13 cellular contexts compared by ENCODE assay signal in genomic region chr6:25025919-25026301, GRCh38.
A peak's percentile ranks its signal among the peaks of the same experiment; 100 is the strongest.
DNase-seq lines count a peak whose midpoint lies in the region; ATAC-seq and TF ChIP-seq lines count a peak whose summit lies in the region.
"Had no signal": no experiment of that assay in that cellular context is flagged by ENCODE, and none has a peak within 500 bp of the region (broad histone marks: within the 10 kb centered on the region; RNA-seq: fewer than 3 reads in every experiment).

No MANE protein-coding gene starts in this region.

- no peak for ATAC-seq in CD4-positive, alpha-beta T cell (ENCODE audit: poor library complexity)
- ATAC-seq in activated CD8-positive, alpha-beta T cell treated with anti-CD3 and anti-CD28 coated beads for 36 hours: peak; percentile 31
- ATAC-seq in naive thymus-derived CD4-positive, alpha-beta T cell: no peak
- ATAC-seq in HG03159 (IDR thresholded peaks at IDR 0.05; ENCODE audit: unreplicated experiment) (no peak), HG03108 (IDR thresholded peaks at IDR 0.05; ENCODE audit: unreplicated experiment) (no peak)
- ATAC-seq: body of pancreas; CD8-positive, alpha-beta T cell had no signal

- peak overlapping the region; percentile 47 for H3K4me3 Mint-ChIP-seq in CD4-positive, alpha-beta T cell
- peak overlapping the region in 3 of 4 donors; percentile 70 to 81 (median 70) for H3K4me3 Mint-ChIP-seq in IgD-negative memory B cell
- H3K4me3 Mint-ChIP-seq in activated CD8-positive, alpha-beta T cell treated with anti-CD3 and anti-CD28 coated beads for 36 hours: peak overlapping the region; percentile 42
- H3K4me3 Mint-ChIP-seq in naive thymus-derived CD4-positive, alpha-beta T cell: peak overlapping the region in 7 of 10 donors; percentile 57 to 82 (median 73)

- TF ChIP-seq CTCF in CD4-positive, alpha-beta T cell (IDR thresholded peaks at IDR 0.05): no peak
- no peak for TF ChIP-seq CTCF in activated CD8-positive, alpha-beta T cell treated with anti-CD3 and anti-CD28 coated beads for 36 hours (IDR thresholded peaks at IDR 0.05)
- no peak for TF ChIP-seq CTCF in A673 (conservative IDR thresholded peaks at IDR 0.05; ENCODE audit: low read depth, low read length)

- no peaks in the 10 kb centered on the region for H3K9me3 ChIP-seq in CD4-positive, alpha-beta T cell (ENCODE audit: control insufficient read depth, low read length)
- H3K9me3 ChIP-seq in naive thymus-derived CD4-positive, alpha-beta T cell (ENCODE audit: control insufficient read depth in 2 of 3, low read length in 3 of 3): no peaks in the 10 kb centered on the region
- H3K9me3 ChIP-seq in A673 (ENCODE audit: low read depth, low read length, poor library complexity, severe bottlenecking): no peaks in the 10 kb centered on the region
- H3K9me3 ChIP-seq: thoracic aorta had no signal

- BruUV-seq in A673 (replicated peaks; lab: Mats Ljungman, UMichigan): no TSS peak

- H3K4me1 Mint-ChIP-seq in CD4-positive, alpha-beta T cell (ENCODE audit: low read depth): peaks cover 64% of the 10 kb centered on the region
- H3K4me1 Mint-ChIP-seq in IgD-negative memory B cell: peaks cover 35 to 46% (median 35%) of the 10 kb centered on the region in 3 donors
- H3K4me1 Mint-ChIP-seq in activated CD8-positive, alpha-beta T cell treated with anti-CD3 and anti-CD28 coated beads for 36 hours (ENCODE audit: low read depth): peaks cover 51% of the 10 kb centered on the region
- H3K4me1 Mint-ChIP-seq in naive thymus-derived CD4-positive, alpha-beta T cell: peaks cover 24 to 56% (median 47%) of the 10 kb centered on the region in 7 donors

- H3K36me3 ChIP-seq in naive thymus-derived CD4-positive, alpha-beta T cell (ENCODE audit: control insufficient read depth in 2 of 3, insufficient read depth in 3 of 3, low read length in 3 of 3): peaks cover 0 to 4% (median 0%) of the 10 kb centered on the region in 3 experiments
- no peaks in the 10 kb centered on the region for H3K36me3 ChIP-seq in A673 (ENCODE audit: insufficient read depth, low read length, poor library complexity, severe bottlenecking)
- H3K36me3 ChIP-seq: thoracic aorta had no signal

- H3K27ac Mint-ChIP-seq in CD4-positive, alpha-beta T cell: peak overlapping the region; percentile 91
- H3K27ac Mint-ChIP-seq in IgD-negative memory B cell: peak overlapping the region; percentile 56 to 93 (median 76)
- peak overlapping the region; percentile 81 for H3K27ac Mint-ChIP-seq in activated CD8-positive, alpha-beta T cell treated with anti-CD3 and anti-CD28 coated beads for 36 hours
- peak overlapping the region in 8 of 9 donors; percentile 18 to 87 (median 74) for H3K27ac Mint-ChIP-seq in naive thymus-derived CD4-positive, alpha-beta T cell

- H3K27me3 ChIP-seq in CD4-positive, alpha-beta T cell (ENCODE audit: control insufficient read depth, insufficient read depth, low read length): no peaks in the 10 kb centered on the region
- H3K27me3 ChIP-seq in naive thymus-derived CD4-positive, alpha-beta T cell (ENCODE audit: control insufficient read depth in 2 of 2, insufficient read depth in 2 of 2, low read length in 2 of 2): no peaks in the 10 kb centered on the region
- no peaks in the 10 kb centered on the region for H3K27me3 ChIP-seq in A673 (replicated peaks; ENCODE audit: insufficient read depth, low read depth, low read length, poor library complexity)
- H3K27me3 ChIP-seq: body of pancreas had no signal

- H3K4me1 ChIP-seq in naive thymus-derived CD4-positive, alpha-beta T cell (ENCODE audit: control insufficient read depth in 2 of 2, insufficient read depth in 2 of 2, low read length in 2 of 2): peaks cover 22 to 30% of the 10 kb centered on the region in 2 donors
- peaks cover 20% of the 10 kb centered on the region for H3K4me1 ChIP-seq in A673 (ENCODE audit: insufficient read depth, low read length, poor library complexity, severe bottlenecking)
- H3K4me1 ChIP-seq: body of pancreas had no signal

- H3K36me3 Mint-ChIP-seq in CD4-positive, alpha-beta T cell (ENCODE audit: low read depth): peaks cover 5% of the 10 kb centered on the region
- peaks cover 2% of the 10 kb centered on the region for H3K36me3 Mint-ChIP-seq in IgD-negative memory B cell
- H3K36me3 Mint-ChIP-seq in activated CD8-positive, alpha-beta T cell treated with anti-CD3 and anti-CD28 coated beads for 36 hours (ENCODE audit: low read depth): no peaks in the 10 kb centered on the region
- peaks cover 0 to 7% (median 0%) of the 10 kb centered on the region in 5 donors for H3K36me3 Mint-ChIP-seq in naive thymus-derived CD4-positive, alpha-beta T cell

- no peaks in the 10 kb centered on the region for H3K27me3 Mint-ChIP-seq in CD4-positive, alpha-beta T cell
- H3K27me3 Mint-ChIP-seq in IgD-negative memory B cell: no peaks in the 10 kb centered on the region
- H3K27me3 Mint-ChIP-seq in activated CD8-positive, alpha-beta T cell treated with anti-CD3 and anti-CD28 coated beads for 36 hours: no peaks in the 10 kb centered on the region
- no peaks in the 10 kb centered on the region for H3K27me3 Mint-ChIP-seq in naive thymus-derived CD4-positive, alpha-beta T cell

- no peak for DNase-seq in CD4-positive, alpha-beta T cell
- no peak for DNase-seq in activated CD8-positive, alpha-beta T cell treated with anti-CD3 and anti-CD28 coated beads for 36 hours
- no peak for DNase-seq in naive thymus-derived CD4-positive, alpha-beta T cell
- DNase-seq in A673 (ENCODE audit: low spot score): no peak
- DNase-seq: body of pancreas; CD8-positive, alpha-beta T cell; dermis blood vessel endothelial cell; hypothalamus; SHP77 treated with DMSO at 0.1 percent for 48 hours had no signal

- no peaks in the 10 kb centered on the region for H3K9me3 Mint-ChIP-seq in CD4-positive, alpha-beta T cell
- no peaks in the 10 kb centered on the region for H3K9me3 Mint-ChIP-seq in IgD-negative memory B cell
- no peaks in the 10 kb centered on the region for H3K9me3 Mint-ChIP-seq in activated CD8-positive, alpha-beta T cell treated with anti-CD3 and anti-CD28 coated beads for 36 hours
- H3K9me3 Mint-ChIP-seq in naive thymus-derived CD4-positive, alpha-beta T cell: no peaks in the 10 kb centered on the region
- H3K9me3 Mint-ChIP-seq: CD8-positive, alpha-beta T cell had no signal

- POLR2A ChIA-PET in CD4-positive, alpha-beta T cell (lab: Charles Lee): interaction anchor here (0.7 to 5.3 kb wide), 23 partner anchors 8 to 1543 kb away, joined by 3 to 105 read pairs (median 7); partner anchors contain the start of genes ALDH5A1 and GMNN
- POLR2A ChIA-PET in activated CD8-positive, alpha-beta T cell treated with anti-CD3 and anti-CD28 coated beads for 36 hours (lab: Charles Lee): interaction anchor here (0.7 to 5.0 kb wide), 12 partner anchors 10 to 144 kb away, joined by 3 to 32 read pairs (median 4); no protein-coding TSS in a partner anchor
- POLR2A ChIA-PET in naive thymus-derived CD4-positive, alpha-beta T cell (lab: Charles Lee): interaction anchor here (0.6 to 6.1 kb wide), 16 partner anchors 8 to 1169 kb away, joined by 3 to 61 read pairs (median 6); no protein-coding TSS in a partner anchor
- POLR2A ChIA-PET in A673 (lab: Charles Lee; ENCODE audit: low non-redundant PET): no interaction called here

- H3K4me3 ChIP-seq in naive thymus-derived CD4-positive, alpha-beta T cell (ENCODE audit: low read length): no peak overlapping the region
- no peak overlapping the region for H3K4me3 ChIP-seq in A673 (ENCODE audit: low read depth, low read length, poor library complexity, severe bottlenecking)
- H3K4me3 ChIP-seq: body of pancreas, thoracic aorta had no signal

- intact Hi-C loops in CD4-positive, alpha-beta T cell (cut with DNase I, micrococcal nuclease): loop anchor here in 1 of 2 experiments (5.0 kb wide), 1 partner anchor 249 kb away; no protein-coding TSS in a partner anchor
- intact Hi-C loops in activated CD8-positive, alpha-beta T cell treated with anti-CD3 and anti-CD28 coated beads for 36 hours (cut with micrococcal nuclease): loop anchor here (2.0 kb wide), 1 partner anchor 45 kb away; no protein-coding TSS in a partner anchor
- intact Hi-C loops in naive thymus-derived CD4-positive, alpha-beta T cell (cut with micrococcal nuclease): loop anchor here in 1 of 2 donors (5.0 kb wide), 2 partner anchors 111 to 151 kb away; no protein-coding TSS in a partner anchor
- intact Hi-C loops in A673 (cut with micrococcal nuclease; ENCODE audit: unreplicated experiment): no loop called here

- CTCF ChIA-PET in CD4-positive, alpha-beta T cell (lab: Charles Lee): interaction anchor here (0.8 to 5.6 kb wide), 18 partner anchors 9 to 445 kb away, joined by 3 to 75 read pairs (median 14); no protein-coding TSS in a partner anchor
- CTCF ChIA-PET in activated CD8-positive, alpha-beta T cell treated with anti-CD3 and anti-CD28 coated beads for 36 hours (lab: Charles Lee): interaction anchor here (1.2 to 6.2 kb wide), 23 partner anchors 11 to 169 kb away, joined by 3 to 122 read pairs (median 11); partner anchors contain the start of gene RIPOR2
- CTCF ChIA-PET in naive thymus-derived CD4-positive, alpha-beta T cell (lab: Charles Lee): interaction anchor here (0.6 to 7.0 kb wide), 18 partner anchors 9 to 445 kb away, joined by 3 to 73 read pairs (median 5); partner anchors contain the start of gene RIPOR2
- CTCF ChIA-PET in A673 (lab: Charles Lee): no interaction called here

- peak overlapping the region; percentile 11 for H3K27ac ChIP-seq in CD4-positive, alpha-beta T cell (ENCODE audit: low read depth, low read length)
- no peak overlapping the region for H3K27ac ChIP-seq in naive thymus-derived CD4-positive, alpha-beta T cell (ENCODE audit: low read depth, low read length)
- no peak overlapping the region for H3K27ac ChIP-seq in A673 (ENCODE audit: low read depth, low read length, poor library complexity, severe bottlenecking)
- H3K27ac ChIP-seq: body of pancreas, thoracic aorta had no signal
